1 cellular context compared by ENCODE assay signal in the genomic region with DNA sequence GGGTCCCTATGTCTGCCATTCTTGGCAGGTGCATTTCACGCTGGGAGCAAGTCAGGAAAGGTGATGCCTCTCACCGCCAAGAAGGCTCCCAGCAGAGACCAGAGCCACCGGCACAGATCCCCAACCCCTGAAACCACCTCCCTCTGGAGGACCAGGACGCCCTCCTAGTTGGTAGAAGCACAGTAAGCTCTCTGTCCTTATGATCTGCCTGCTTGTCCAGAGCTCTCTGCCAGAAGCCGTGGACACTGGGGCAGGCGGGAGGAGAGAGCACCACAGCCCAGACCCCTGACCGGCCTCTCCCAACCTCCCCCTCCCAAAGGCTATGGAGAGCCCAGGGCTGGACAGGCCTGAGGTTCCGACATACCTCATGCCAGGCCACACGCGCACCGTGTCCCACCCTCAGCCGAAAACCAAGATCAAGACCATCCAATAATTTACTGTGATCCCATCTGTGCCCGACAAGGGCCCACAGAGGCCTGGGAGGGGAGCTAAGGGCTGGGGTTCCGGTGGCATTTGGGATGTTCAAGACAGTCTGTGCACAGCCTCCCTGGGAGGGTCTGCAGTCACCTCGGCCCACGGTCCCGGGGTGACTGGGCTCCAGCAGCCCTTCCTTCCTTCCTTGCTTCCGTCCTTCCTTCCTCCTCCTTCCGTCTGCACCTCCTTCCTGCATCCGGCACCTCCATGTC.
TF ChIP-seq lines count a peak whose summit lies in the region.

No MANE protein-coding gene starts in this region.

TF ChIP-seq in K562, 482 proteins besides CTCF, POLR2A, EP300 and RAD21:
- no peak for TF ChIP-seq SPI1 (IDR thresholded peaks at IDR 0.05; ENCODE audit: borderline replicate concordance, low read depth, low read length)
- TF ChIP-seq, protein P1, sequence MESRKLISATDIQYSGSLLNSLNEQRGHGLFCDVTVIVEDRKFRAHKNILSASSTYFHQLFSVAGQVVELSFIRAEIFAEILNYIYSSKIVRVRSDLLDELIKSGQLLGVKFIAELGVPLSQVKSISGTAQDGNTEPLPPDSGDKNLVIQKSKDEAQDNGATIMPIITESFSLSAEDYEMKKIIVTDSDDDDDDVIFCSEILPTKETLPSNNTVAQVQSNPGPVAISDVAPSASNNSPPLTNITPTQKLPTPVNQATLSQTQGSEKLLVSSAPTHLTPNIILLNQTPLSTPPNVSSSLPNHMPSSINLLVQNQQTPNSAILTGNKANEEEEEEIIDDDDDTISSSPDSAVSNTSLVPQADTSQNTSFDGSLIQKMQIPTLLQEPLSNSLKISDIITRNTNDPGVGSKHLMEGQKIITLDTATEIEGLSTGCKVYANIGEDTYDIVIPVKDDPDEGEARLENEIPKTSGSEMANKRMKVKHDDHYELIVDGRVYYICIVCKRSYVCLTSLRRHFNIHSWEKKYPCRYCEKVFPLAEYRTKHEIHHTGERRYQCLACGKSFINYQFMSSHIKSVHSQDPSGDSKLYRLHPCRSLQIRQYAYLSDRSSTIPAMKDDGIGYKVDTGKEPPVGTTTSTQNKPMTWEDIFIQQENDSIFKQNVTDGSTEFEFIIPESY (CRISPR knock-in tag; IDR thresholded peaks at IDR 0.05), result no peak
